Comparison of ENCODE assay signal across 31 cellular contexts in genomic region chr5:135871268-135871895, GRCh38. TPM values are rescaled to one million over a fixed set of nuclear protein-coding genes. Genes with fewer than 3 reads are reported as not detected.
"Had no signal": no experiment of that assay in that cellular context is flagged by ENCODE, and none has a peak within 500 bp of the region (broad histone marks: within the 10 kb centered on the region; RNA-seq: fewer than 3 reads in every experiment).

No MANE protein-coding gene starts in this region.

- H3K27me3 ChIP-seq: dorsolateral prefrontal cortex, pancreas, right lobe of liver, stomach, transverse colon had no signal

- H3K27ac ChIP-seq: coronary artery, dorsolateral prefrontal cortex, epithelial cell of prostate, esophagus squamous epithelium, pancreas, right lobe of liver, stomach, thoracic aorta had no signal

- H3K9me3 ChIP-seq: esophagus squamous epithelium, pancreas, right lobe of liver, stomach, thoracic aorta, transverse colon had no signal

- H3K4me1 ChIP-seq: esophagus squamous epithelium, pancreas, stomach had no signal

- DNase-seq: central memory CD4-positive, alpha-beta T cell; dorsolateral prefrontal cortex; effector CD8-positive, alpha-beta T cell; esophagus squamous epithelium; foreskin fibroblast; immature natural killer cell; kidney; left cardiac atrium; mammary epithelial cell; naive thymus-derived CD4-positive, alpha-beta T cell; nucleus accumbens; pancreas; right lobe of liver; stimulated activated CD4-positive, alpha-beta T cell treated with anti-CD3 and anti-CD28 coated beads, Interleukin-15, amount 100 ng/mL, for 24 hours; stimulated activated CD4-positive, alpha-beta T cell treated with anti-CD3 and anti-CD28 coated beads, Interleukin-1b, Interleukin-23, amount 100 ng/mL, for 48 hours; stimulated activated CD4-positive, alpha-beta T cell treated with anti-CD3 and anti-CD28 coated beads, Interleukin-4, amount 100 ng/mL, for 24 hours; stimulated activated naive B cell treated with anti-CD40 and anti-IgM and Interleukin-4, amounts not matched to agents 10 μg/mL and 1 μg/mL and 100 μg/mL, for 72 hours; stomach; substantia nigra; transverse colon had no signal

- H3K4me3 ChIP-seq: coronary artery, dorsolateral prefrontal cortex, esophagus squamous epithelium, pancreas, right lobe of liver, stomach, thoracic aorta, transverse colon had no signal

- ATAC-seq: left cardiac atrium; naive thymus-derived CD4-positive, alpha-beta T cell; pancreas; stimulated activated naive B cell treated with anti-CD40 and anti-IgM and Interleukin-4, amounts not matched to agents 10 μg/mL and 1 μg/mL and 100 μg/mL, for 72 hours had no signal

- H3K36me3 ChIP-seq: esophagus squamous epithelium, pancreas, right lobe of liver, stomach, thoracic aorta, transverse colon had no signal

RNA-seq across cellular contexts. Expression of gene IL9, which starts 24.3 kb away (rescaled TPM):
- total RNA-seq: chondrocyte, dorsolateral prefrontal cortex, esophagus squamous epithelium, kidney, left cardiac atrium, liver, mammary epithelial cell, mesenteric fat pad, mononuclear cell, neural crest cell, pancreas, progenitor cell of endocrine pancreas, renal cortical epithelial cell, right lobe of liver, stomach, thoracic aorta, transverse colon, urinary bladder had no signal
- polyA plus RNA-seq: immature natural killer cell; liver; mammary epithelial cell; naive thymus-derived CD4-positive, alpha-beta T cell; pancreas; stomach; urinary bladder had no signal

RNA-seq across cellular contexts. Expression of gene SLC25A48, which starts 36.9 kb away (rescaled TPM):
- total RNA-seq: chondrocyte; mesenteric fat pad; mononuclear cell; naive thymus-derived CD4-positive, alpha-beta T cell; neural crest cell; renal cortical epithelial cell had no signal
- polyA plus RNA-seq: immature natural killer cell; naive thymus-derived CD4-positive, alpha-beta T cell had no signal
